In genomic region chr1:153658400-153659174, GRCh38 we compare ENCODE assay signal across 8 cellular contexts. TPM values are rescaled to one million over a fixed set of nuclear protein-coding genes. Genes with fewer than 3 reads are reported as not detected.
DNase-seq lines count a peak whose midpoint lies in the region; ATAC-seq and TF ChIP-seq lines count a peak whose summit lies in the region.

SNAPIN (plus strand) TSS chr1:153658703; CDS start chr1:153658744, 41 bp downstream.

- H3K27me3 ChIP-seq in BLaER1 (no peaks in the 10 kb centered on the region), colonic mucosa (no peaks in the 10 kb centered on the region)

- intact Hi-C loops in activated CD4-positive, alpha-beta T cell treated with anti-CD3 and anti-CD28 coated beads, Interleukin-2, amount 10 ng/mL, durations not matched to agents 24 days and 14 days (cut with micrococcal nuclease): loop anchor here (1.0 kb wide), 2 partner anchors 13 to 24 kb away; partner anchors contain the start of gene CHTOP
- intact Hi-C loops in colonic mucosa (cut with DNase I): no loop called here

- H3K9me3 Mint-ChIP-seq in activated CD4-positive, alpha-beta T cell treated with anti-CD3 and anti-CD28 coated beads, Interleukin-2, amount 10 ng/mL, durations not matched to agents 24 days and 14 days: no peaks in the 10 kb centered on the region

- peak within 1 kb of the TSS; percentile 98 for H3K4me3 Mint-ChIP-seq in activated CD4-positive, alpha-beta T cell treated with anti-CD3 and anti-CD28 coated beads, Interleukin-2, amount 10 ng/mL, durations not matched to agents 24 days and 14 days

- H3K9ac ChIP-seq in BLaER1 (peak within 1 kb of the TSS; percentile 91), colonic mucosa (ENCODE audit: low read depth in 2 of 2, low read length in 2 of 2) (peak within 1 kb of the TSS; percentile 77 to 87)

- H3K9me3 ChIP-seq in BLaER1 (no peaks in the 10 kb centered on the region), colonic mucosa (no peaks in the 10 kb centered on the region)

- peaks cover 29% of the 10 kb centered on the region for H3K4me1 ChIP-seq in BLaER1
- peaks cover 5% of the 10 kb centered on the region for H3K4me1 ChIP-seq in colonic mucosa

- H3K36me3 ChIP-seq in BLaER1 (peaks cover 39% of the 10 kb centered on the region), colonic mucosa (peaks cover 9% of the 10 kb centered on the region)

- peak; percentile 68 for ATAC-seq in HG03457 (IDR thresholded peaks at IDR 0.05; ENCODE audit: unreplicated experiment)

- peak within 1 kb of the TSS; percentile 89 for H3K27ac Mint-ChIP-seq in activated CD4-positive, alpha-beta T cell treated with anti-CD3 and anti-CD28 coated beads, Interleukin-2, amount 10 ng/mL, durations not matched to agents 24 days and 14 days

- H3K27ac ChIP-seq in BLaER1: peak within 1 kb of the TSS; percentile 87
- H3K27ac ChIP-seq in colonic mucosa: peak within 1 kb of the TSS; percentile 84

- TF ChIP-seq CTCF in colonic mucosa (IDR thresholded peaks at IDR 0.05): no peak

- peak within 1 kb of the TSS; percentile 95 for H3K4me2 ChIP-seq in BLaER1

- H3K4me1 Mint-ChIP-seq in activated CD4-positive, alpha-beta T cell treated with anti-CD3 and anti-CD28 coated beads, Interleukin-2, amount 10 ng/mL, durations not matched to agents 24 days and 14 days: peaks cover 13% of the 10 kb centered on the region

- H3K4me3 ChIP-seq in BLaER1 (peak within 1 kb of the TSS; percentile 83), colonic mucosa (peak within 1 kb of the TSS; percentile 67)

- peaks cover 26% of the 10 kb centered on the region for H3K36me3 Mint-ChIP-seq in activated CD4-positive, alpha-beta T cell treated with anti-CD3 and anti-CD28 coated beads, Interleukin-2, amount 10 ng/mL, durations not matched to agents 24 days and 14 days (ENCODE audit: low read depth)

- DNase-seq in GM19240 (ENCODE audit: insufficient read length, low spot score) (peak; percentile 90), NCI-H524 treated with DMSO at 0.1 percent for 48 hours (lab: John Stamatoyannopoulos, UW) (peak; percentile 51), colonic mucosa (peak; percentile 93), left kidney (ENCODE audit: low read depth, low spot score) (peak; percentile 98)
- DNase-seq in activated CD4-positive, alpha-beta T cell treated with anti-CD3 and anti-CD28 coated beads, Interleukin-2, amount 10 ng/mL, durations not matched to agents 24 days and 14 days: peak; percentile 98
- DNase-seq in stimulated activated CD4-positive, alpha-beta T cell treated with anti-CD3 and anti-CD28 coated beads, Interleukin-2, amount 100 ng/mL, for 24 hours: peak; percentile 92 to 93

- peaks cover 39% of the 10 kb centered on the region for H4K20me1 ChIP-seq in BLaER1

- no peaks in the 10 kb centered on the region for H3K27me3 Mint-ChIP-seq in activated CD4-positive, alpha-beta T cell treated with anti-CD3 and anti-CD28 coated beads, Interleukin-2, amount 10 ng/mL, durations not matched to agents 24 days and 14 days

RNA-seq across cellular contexts. Expression of gene SNAPIN, which starts in this region (rescaled TPM):
- total RNA-seq in activated CD4-positive, alpha-beta T cell treated with anti-CD3 and anti-CD28 coated beads, Interleukin-2, amount 10 ng/mL, durations not matched to agents 24 days and 14 days: 28.6 and 31.6 TPM in 2 replicates
- total RNA-seq in colonic mucosa: 10 to 100 TPM; 29.3 to 33.0 TPM

Comparison
In these comparisons a context has a peak if more than half of its experiments do, and no peak if none do; other contexts are left out.
1. Peak in every context shown above with its lines: DNase-seq, ATAC-seq, H3K4me3 ChIP-seq and H3K27ac ChIP-seq.